1 cellular context compared by ENCODE assay signal in genomic region chr5:126027652-126028051, GRCh38.
TF ChIP-seq lines count a peak whose summit lies in the region.

No MANE protein-coding gene starts in this region.

TF ChIP-seq in H1, 55 proteins besides CTCF, POLR2A, EP300 and RAD21:
- TF ChIP-seq CHD2 (IDR thresholded peaks at IDR 0.05; ENCODE audit: low read length) = no peak
- TF ChIP-seq YY1 (IDR thresholded peaks at IDR 0.05; ENCODE audit: low read depth, low read length) = no peak
- TF ChIP-seq RXRA (IDR thresholded peaks at IDR 0.05; ENCODE audit: insufficient read depth, low read depth, low read length) = no peak
- TF ChIP-seq BCL11A (IDR thresholded peaks at IDR 0.05; ENCODE audit: low read depth in 2 of 2, low read length in 2 of 2) = no peak
- TF ChIP-seq CHD7 (IDR thresholded peaks at IDR 0.05; ENCODE audit: insufficient replicate concordance, low read length) = no peak
- no peak for TF ChIP-seq MAFK (IDR thresholded peaks at IDR 0.05; ENCODE audit: low read depth, low read length)
- TF ChIP-seq TBP (IDR thresholded peaks at IDR 0.05; ENCODE audit: low read depth, low read length) = no peak
- no peak for TF ChIP-seq ATF3 (IDR thresholded peaks at IDR 0.05; ENCODE audit: insufficient read depth, low read depth, low read length)
- TF ChIP-seq NRF1 (IDR thresholded peaks at IDR 0.05; ENCODE audit: low read depth, low read length) = no peak
- TF ChIP-seq E2F6 (IDR thresholded peaks at IDR 0.05) = no peak
- no peak for TF ChIP-seq PHF8 (conservative IDR thresholded peaks at IDR 0.05; ENCODE audit: low read depth, low read length)
- TF ChIP-seq HDAC2 (IDR thresholded peaks at IDR 0.05; ENCODE audit: borderline replicate concordance in 1 of 2, low read depth in 2 of 2, low read length in 2 of 2) = no peak
- no peak for TF ChIP-seq RFX5 (IDR thresholded peaks at IDR 0.05; ENCODE audit: borderline replicate concordance, low read depth, low read length)
- TF ChIP-seq JUND (IDR thresholded peaks at IDR 0.05; ENCODE audit: low read length) = no peak
- no peak for TF ChIP-seq SIX5 (IDR thresholded peaks at IDR 0.05; ENCODE audit: low read depth, low read length)
